In the genomic region with DNA sequence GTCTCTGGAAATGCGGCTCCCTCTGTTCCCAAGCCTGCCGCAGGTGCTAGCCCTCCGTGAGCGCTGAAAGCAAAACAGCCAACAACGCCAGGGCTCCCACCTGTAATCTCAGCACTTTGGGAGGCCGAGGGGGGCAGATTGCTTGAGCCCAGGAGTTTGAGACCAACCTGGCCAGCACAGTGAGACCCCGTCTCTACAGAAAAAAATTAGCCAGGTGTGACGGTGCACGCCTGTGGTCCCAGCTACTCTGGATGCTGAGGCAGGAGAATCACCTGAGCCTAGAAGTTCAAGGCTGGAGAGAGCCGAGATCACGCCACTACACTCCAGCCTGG, we compare ENCODE assay signal across 8 cellular contexts. TPM values are rescaled to one million over a fixed set of nuclear protein-coding genes. Genes with fewer than 3 reads are reported as not detected.
DNase-seq lines count a peak whose midpoint lies in the region; ATAC-seq lines count a peak whose summit lies in the region.

No MANE protein-coding gene starts in this region.

- H3K36me3 ChIP-seq in SJSA1 (no peaks in the 10 kb centered on the region), iPS-18a (ENCODE audit: control insufficient read depth, low read depth, low read length) (no peaks in the 10 kb centered on the region), skeletal muscle tissue (ENCODE audit: control insufficient read depth in 3 of 3, insufficient read depth in 3 of 3, low read length in 3 of 3) (no peaks in the 10 kb centered on the region)

- H3K27ac ChIP-seq in SJSA1 (peak overlapping the region; percentile 99), iPS-18a (ENCODE audit: low read length) (peak overlapping the region; percentile 87), skeletal muscle tissue (ENCODE audit: low read depth, low read length) (peak overlapping the region; percentile 100)

- H3K4me1 ChIP-seq in SJSA1 (replicated peaks), result peaks cover 56% of the 10 kb centered on the region
- peaks cover 30% of the 10 kb centered on the region for H3K4me1 ChIP-seq in iPS-18a (ENCODE audit: control insufficient read depth, low read depth, low read length)
- H3K4me1 ChIP-seq in skeletal muscle tissue (ENCODE audit: control insufficient read depth in 3 of 3, insufficient read depth in 3 of 3, low read length in 3 of 3), result peaks cover 28 to 43% (median 43%) of the 10 kb centered on the region in 3 donors

- peak overlapping the region; percentile 53; the same call in 1 of the 2 replicates for H3K4me3 ChIP-seq in GM08714 (ENCODE audit: low read length)
- H3K4me3 ChIP-seq in SJSA1, result peak overlapping the region; percentile 32
- peak overlapping the region; percentile 46 for H3K4me3 ChIP-seq in iPS-18a (ENCODE audit: low read length)
- H3K4me3 ChIP-seq in skeletal muscle tissue (ENCODE audit: low read length in 3 of 3), result peak overlapping the region; percentile 91 to 95 (median 93)

- DNase-seq in SJSA1 (ENCODE audit: low read depth in 1 of 2, low spot score in 2 of 2), result no peak
- DNase-seq in effector memory CD8-positive, alpha-beta T cell, result no peak
- DNase-seq in NCI-H1694 treated with DMSO at 0.1 percent for 48 hours (lab: John Stamatoyannopoulos, UW), result no peak

- H3K9me3 Mint-ChIP-seq in effector memory CD8-positive, alpha-beta T cell, result no peaks in the 10 kb centered on the region

- no peaks in the 10 kb centered on the region for H3K9me3 ChIP-seq in SJSA1 (replicated peaks)
- no peaks in the 10 kb centered on the region for H3K9me3 ChIP-seq in iPS-18a (ENCODE audit: control insufficient read depth, low read depth, low read length)
- H3K9me3 ChIP-seq in skeletal muscle tissue (ENCODE audit: control insufficient read depth in 3 of 3, low read length in 3 of 3), result no peaks in the 10 kb centered on the region

- no peak overlapping the region for H3K27ac Mint-ChIP-seq in effector memory CD8-positive, alpha-beta T cell

- no peak overlapping the region for H3K4me3 Mint-ChIP-seq in effector memory CD8-positive, alpha-beta T cell

- peaks cover 2 to 4% of the 10 kb centered on the region in 2 donors for H3K4me1 Mint-ChIP-seq in effector memory CD8-positive, alpha-beta T cell (ENCODE audit: low read depth in 2 of 2)

- H3K27me3 Mint-ChIP-seq in effector memory CD8-positive, alpha-beta T cell, result no peaks in the 10 kb centered on the region

- no peak for ATAC-seq in GM21717 (IDR thresholded peaks at IDR 0.05; ENCODE audit: unreplicated experiment)
- no peak for ATAC-seq in HG03097 (IDR thresholded peaks at IDR 0.05; ENCODE audit: low FRiP score, unreplicated experiment)
- ATAC-seq in effector memory CD8-positive, alpha-beta T cell (replicated peaks), result no peak

- H3K27me3 ChIP-seq in SJSA1 (replicated peaks), result no peaks in the 10 kb centered on the region
- H3K27me3 ChIP-seq in iPS-18a (ENCODE audit: control insufficient read depth, insufficient read depth, low read length), result no peaks in the 10 kb centered on the region
- H3K27me3 ChIP-seq in skeletal muscle tissue (ENCODE audit: control insufficient read depth in 3 of 3, insufficient read depth in 3 of 3, low read length in 3 of 3), result no peaks in the 10 kb centered on the region

- peak overlapping the region; percentile 79 for H3K9ac ChIP-seq in iPS-18a (ENCODE audit: low read length)
- H3K9ac ChIP-seq in skeletal muscle tissue (ENCODE audit: low read depth in 1 of 3, low read length in 3 of 3), result peak overlapping the region; percentile 99 to 100 (median 100)

- peaks cover 15% of the 10 kb centered on the region for H3K36me3 Mint-ChIP-seq in effector memory CD8-positive, alpha-beta T cell (ENCODE audit: insufficient read depth)

RNA-seq across cellular contexts. Expression of gene PTMA, which starts 41.3 kb away (rescaled TPM):
- total RNA-seq in SJSA1 (2014; rRNA removed; shearing (Covaris generic)), result 971 and 998 TPM in 2 replicates
- 422 TPM for total RNA-seq in skeletal muscle tissue

Comparison
In these comparisons a context has a peak if more than half of its experiments do, and no peak if none do; other contexts are left out.
1. H3K4me3 ChIP-seq: peak in every context shown above with its lines; median percentile 93 in skeletal muscle tissue; 53 in GM08714; 46 in iPS-18a; 32 in SJSA1.